In genomic region chr10:986881-987634, GRCh38 we compare ENCODE assay signal across 8 cellular contexts. TPM values are rescaled to one million over a fixed set of nuclear protein-coding genes. Genes with fewer than 3 reads are reported as not detected.
A peak's percentile ranks its signal among the peaks of the same experiment; 100 is the strongest.
DNase-seq lines count a peak whose midpoint lies in the region; ATAC-seq, FAIRE-seq and TF ChIP-seq lines count a peak whose summit lies in the region.

No MANE protein-coding gene starts in this region.

- TF ChIP-seq POLR2A in GM12892 (IDR thresholded peaks at IDR 0.05; ENCODE audit: low read depth, low read length), result no peak

- peaks cover 2% of the 10 kb centered on the region for H3K36me3 ChIP-seq in mammary epithelial cell (ENCODE audit: insufficient read depth, low read length)

- H3K27ac Mint-ChIP-seq in mesothelial cell of epicardium, result peak overlapping the region; percentile 97

- H3K9me3 Mint-ChIP-seq in mesothelial cell of epicardium, result peaks cover 5% of the 10 kb centered on the region

- no peak for FAIRE-seq in GM12892 (lab: Jason Lieb, UNC)

- ATAC-seq in HG03139 (IDR thresholded peaks at IDR 0.05; ENCODE audit: unreplicated experiment), result no peak

- peaks cover 32% of the 10 kb centered on the region for H3K4me1 ChIP-seq in mammary epithelial cell (ENCODE audit: insufficient read depth, low read length)

- intact Hi-C loops in mammary epithelial cell (cut with micrococcal nuclease), result no loop called here

- peak overlapping the region; percentile 89 to 99 (median 98) for H3K4me3 ChIP-seq in mammary epithelial cell (replicated peaks in 1 of 3; ENCODE audit: insufficient read depth in 1 of 3, low read depth in 2 of 3, low read length in 3 of 3)

- no peaks in the 10 kb centered on the region for H3K9me3 ChIP-seq in mammary epithelial cell (replicated peaks; ENCODE audit: insufficient read depth, low read length)

- no peaks in the 10 kb centered on the region for H3K27me3 ChIP-seq in mammary epithelial cell (ENCODE audit: insufficient read depth, low read length)

- in situ Hi-C loops in mammary epithelial cell (cut with MboI; ENCODE audit: low sequenced_read_pairs in 2 of 2), result loop anchor here in 1 of 2 donors (5.0 kb wide), 1 partner anchor 55 kb away; the partner anchor contains the start of gene LARP4B

- H3K36me3 Mint-ChIP-seq in mesothelial cell of epicardium, result peaks cover 13% of the 10 kb centered on the region

- peak overlapping the region; percentile 93 for H3K27ac ChIP-seq in mammary epithelial cell (ENCODE audit: insufficient read depth, low read depth, low read length)

- dilution Hi-C loops in mammary epithelial cell (cut with HindIII; ENCODE audit: low sequenced_read_pairs), result loop anchor here (5.0 kb wide), 2 partner anchors 50 to 55 kb away; partner anchors contain the start of gene LARP4B

- H2AFZ ChIP-seq in mammary epithelial cell (ENCODE audit: low read depth, low read length), result peak overlapping the region; percentile 87

- peak; percentile 94 for DNase-seq in EL
- DNase-seq in NAMALWA (ENCODE audit: low spot score), result peak; percentile 12
- peak; percentile 26 for DNase-seq in mammary epithelial cell
- no peak for DNase-seq in mesothelial cell of epicardium (ENCODE audit: low spot score in 2 of 2, unreplicated experiment in 2 of 2)
- DNase-seq in C1 segment of cervical spinal cord (lab: John Stamatoyannopoulos, UW), result no peak
- DNase-seq in GM12892 (ENCODE audit: insufficient read length), result no peak
- no peak for DNase-seq in activated CD4-positive, alpha-beta T cell treated with anti-CD3 and anti-CD28 coated beads for 1 hour

- H3K79me2 ChIP-seq in mammary epithelial cell (ENCODE audit: insufficient read depth, low read length), result peaks cover 56% of the 10 kb centered on the region

- CTCF ChIA-PET in mammary epithelial cell (lab: Charles Lee; ENCODE audit: low non-redundant PET), result interaction anchor here (0.6 kb wide), 1 partner anchor 62 kb away, joined by 6 read pairs; the partner anchor contains the start of gene IDI1

- no peaks in the 10 kb centered on the region for H3K27me3 Mint-ChIP-seq in mesothelial cell of epicardium (ENCODE audit: low read depth)

- H3K4me2 ChIP-seq in mammary epithelial cell (ENCODE audit: insufficient read depth, low read depth, low read length), result peak overlapping the region; percentile 87

- WGBS in mammary epithelial cell (ENCODE audit: low coverage, missing lambda C conversion rate), result 48% methylated on average over 9 of the region's 14 CpGs

- no TSS peak for BruUV-seq in mammary epithelial cell (replicated peaks; lab: Mats Ljungman, UMichigan)

- H3K9ac ChIP-seq in mammary epithelial cell (ENCODE audit: insufficient read depth, low read length), result peak overlapping the region; percentile 97

- peak overlapping the region; percentile 92 for H3K4me3 Mint-ChIP-seq in mesothelial cell of epicardium

- TF ChIP-seq CTCF in mammary epithelial cell (conservative IDR thresholded peaks at IDR 0.05 in 1 of 2, IDR thresholded peaks at IDR 0.05 in 1 of 2; ENCODE audit: extremely low read depth in 1 of 2, insufficient read depth in 1 of 2, low read depth in 1 of 2, low read length in 2 of 2) (no peak), mesothelial cell of epicardium (IDR thresholded peaks at IDR 0.05; ENCODE audit: unreplicated experiment) (no peak)

- peaks cover 24% of the 10 kb centered on the region for H3K4me1 Mint-ChIP-seq in mesothelial cell of epicardium

- no peaks in the 10 kb centered on the region for H4K20me1 ChIP-seq in mammary epithelial cell (ENCODE audit: insufficient read depth, low read length)

RNA-seq across cellular contexts. Expression of gene GTPBP4, which starts 1.2 kb away (rescaled TPM):
- total RNA-seq in mammary epithelial cell (100 to 1,000 TPM in 1 of 2 donors, 10 to 100 TPM in 1; 31.0 to 114 TPM), mesothelial cell of epicardium (66.3 to 68.5 TPM (median 67.5 TPM) in 3 replicates)
- 33.8 TPM for polyA plus RNA-seq in mammary epithelial cell
- 36.4 TPM for polyA minus RNA-seq in mammary epithelial cell
- 68.4 TPM for polyA plus RNA-seq in GM12892 (2012; ENCODE audit: missing spikeins)

RNA-seq across cellular contexts. Expression of gene IDI2, which starts 38.6 kb away (rescaled TPM):
- total RNA-seq in mammary epithelial cell (not detected), mesothelial cell of epicardium (not detected in 3 replicates)
- polyA plus RNA-seq in mammary epithelial cell, result not detected
- not detected for polyA minus RNA-seq in mammary epithelial cell
- not detected for polyA plus RNA-seq in GM12892 (2012; ENCODE audit: missing spikeins)

RNA-seq across cellular contexts. Expression of gene LARP4B, which starts 55.6 kb away (rescaled TPM):
- total RNA-seq in mammary epithelial cell (100 to 1,000 TPM in 1 of 2 donors, 10 to 100 TPM in 1; 49.8 to 103 TPM), mesothelial cell of epicardium (90.2 to 95.9 TPM (median 94.8 TPM) in 3 replicates)
- polyA plus RNA-seq in mammary epithelial cell, result 37.3 TPM
- 79.9 TPM for polyA minus RNA-seq in mammary epithelial cell
- 35.3 TPM for polyA plus RNA-seq in GM12892 (2012; ENCODE audit: missing spikeins)

Comparison
In these comparisons a context has a peak if more than half of its experiments do, and no peak if none do; other contexts are left out.
1. DNase-seq: peak in EL (single experiment), NAMALWA (single experiment) and mammary epithelial cell (single experiment); none in mesothelial cell of epicardium (0 of 2), C1 segment of cervical spinal cord (0 of 14), GM12892 (single experiment) and activated CD4-positive, alpha-beta T cell treated with anti-CD3 and anti-CD28 coated beads for 1 hour (single experiment).